9 cellular contexts compared by ENCODE assay signal in the genomic region with DNA sequence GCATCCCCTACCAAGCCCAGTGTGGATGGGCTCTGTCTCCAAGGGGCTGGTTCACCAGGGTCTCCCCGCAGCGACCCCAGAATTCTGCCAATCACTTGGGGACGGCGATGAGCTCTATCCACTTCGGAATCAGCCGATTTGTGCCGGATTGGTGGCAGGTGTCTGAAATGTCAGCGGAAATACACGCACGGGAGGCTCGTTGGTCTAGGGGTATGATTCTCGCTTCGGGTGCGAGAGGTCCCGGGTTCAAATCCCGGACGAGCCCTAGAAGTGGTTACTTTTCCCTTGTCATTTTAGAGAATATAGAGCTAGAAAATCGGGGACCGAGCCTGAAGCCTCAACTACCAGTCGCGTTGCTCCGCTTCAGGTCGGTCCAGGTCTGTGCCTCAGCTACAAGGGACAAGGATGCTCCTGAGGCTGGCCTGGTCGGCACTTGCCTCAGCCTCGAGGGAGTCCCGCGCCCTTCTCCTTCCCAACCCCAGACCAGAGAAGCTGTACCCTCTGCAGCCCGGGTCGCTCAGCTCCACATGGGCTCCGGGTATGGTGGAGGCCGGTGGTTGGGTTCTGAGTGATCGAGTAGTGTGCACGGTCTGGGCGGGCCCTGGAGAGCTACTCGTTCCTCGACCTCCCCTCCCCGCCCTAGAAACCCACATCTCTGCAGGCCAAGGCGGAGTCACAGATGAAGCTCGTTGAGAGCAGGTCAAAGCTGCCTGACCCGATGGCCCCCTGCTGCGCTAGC. TPM values are rescaled to one million over a fixed set of nuclear protein-coding genes. Genes with fewer than 3 reads are reported as not detected.
DNase-seq lines count a peak whose midpoint lies in the region; ATAC-seq, FAIRE-seq and TF ChIP-seq lines count a peak whose summit lies in the region.
"Had no signal": no experiment of that assay in that cellular context is flagged by ENCODE, and none has a peak within 500 bp of the region (broad histone marks: within the 10 kb centered on the region; RNA-seq: fewer than 3 reads in every experiment).

No MANE protein-coding gene starts in this region.

- no peaks in the 10 kb centered on the region for H3K36me3 ChIP-seq in mammary epithelial cell (ENCODE audit: insufficient read depth, low read length)
- no peaks in the 10 kb centered on the region for H3K36me3 ChIP-seq in sigmoid colon

- FAIRE-seq in GM18507 (lab: Jason Lieb, UNC): peak; percentile 69

- CTCF ChIA-PET in mammary epithelial cell (lab: Charles Lee; ENCODE audit: low non-redundant PET): interaction anchor here (0.6 kb wide), 1 partner anchor 260 kb away, joined by 4 read pairs; the partner anchor contains the start of gene FLYWCH1

- H3K9me3 Mint-ChIP-seq in CD14-positive monocyte: peaks cover 4 to 49% (median 34%) of the 10 kb centered on the region in 7 donors

- intact Hi-C loops in mammary epithelial cell (cut with micrococcal nuclease): loop anchor here (1.0 kb wide), 3 partner anchors 10 to 22 kb away; no protein-coding TSS in a partner anchor
- intact Hi-C loops in sigmoid colon (cut with DNase I): no loop called here
- intact Hi-C loops in CD14-positive monocyte (cut with micrococcal nuclease): no loop called here

- TF ChIP-seq POLR2A in sigmoid colon (IDR thresholded peaks at IDR 0.05): no peak

- 12% methylated on average over 31 of the region's 41 CpGs for WGBS in mammary epithelial cell (ENCODE audit: low coverage, missing lambda C conversion rate)
- 11 to 16% methylated on average over 41 of the region's 41 CpGs for WGBS in sigmoid colon, 2 donors

- H3K4me1 Mint-ChIP-seq in CD14-positive monocyte: peaks cover 22% of the 10 kb centered on the region

- H3K4me3 ChIP-seq in mammary epithelial cell (replicated peaks in 1 of 3; ENCODE audit: insufficient read depth in 1 of 3, low read depth in 2 of 3, low read length in 3 of 3) (peak overlapping the region in 1 of 3 experiments; percentile 21), sigmoid colon (no peak overlapping the region)

- peaks cover 5 to 10% of the 10 kb centered on the region in 2 donors for H3K36me3 Mint-ChIP-seq in CD14-positive monocyte

- H3K4me3 Mint-ChIP-seq in CD14-positive monocyte: peak overlapping the region in 1 of 2 donors; percentile 86

- H3K27me3 Mint-ChIP-seq in CD14-positive monocyte (ENCODE audit: low read depth in 3 of 3): peaks cover 95 to 98% (median 96%) of the 10 kb centered on the region in 3 donors

- DNase-seq in GM18507 (ENCODE audit: extremely low spot score, insufficient read length, low read depth): no peak
- peak; percentile 79 for DNase-seq in NCI-H82 (lab: John Stamatoyannopoulos, UW)
- DNase-seq in mammary epithelial cell: peak; percentile 84
- peak; percentile 51 for DNase-seq in sigmoid colon
- DNase-seq in CD14-positive monocyte (ENCODE audit: low spot score): no peak
- DNase-seq in GDM1 (lab: John Stamatoyannopoulos, UW): no peak

- H3K9me3 ChIP-seq in mammary epithelial cell (replicated peaks; ENCODE audit: insufficient read depth, low read length) (no peaks in the 10 kb centered on the region), sigmoid colon (no peaks in the 10 kb centered on the region)

- TF ChIP-seq CTCF in mammary epithelial cell (conservative IDR thresholded peaks at IDR 0.05 in 1 of 2, IDR thresholded peaks at IDR 0.05 in 1 of 2; ENCODE audit: extremely low read depth in 1 of 2, insufficient read depth in 1 of 2, low read depth in 1 of 2, low read length in 2 of 2): no peak
- TF ChIP-seq CTCF in sigmoid colon (IDR thresholded peaks at IDR 0.05): no peak
- TF ChIP-seq CTCF in CD14-positive monocyte (IDR thresholded peaks at IDR 0.05): no peak

- H2AFZ ChIP-seq in mammary epithelial cell (ENCODE audit: low read depth, low read length): peak overlapping the region; percentile 51

- peak overlapping the region; percentile 62 for H3K4me2 ChIP-seq in mammary epithelial cell (ENCODE audit: insufficient read depth, low read depth, low read length)

- no peak for TF ChIP-seq EP300 in sigmoid colon (IDR thresholded peaks at IDR 0.05)

- H4K20me1 ChIP-seq in mammary epithelial cell (ENCODE audit: insufficient read depth, low read length): no peaks in the 10 kb centered on the region

- H3K27ac Mint-ChIP-seq in CD14-positive monocyte: no peak overlapping the region

- H3K4me1 ChIP-seq in mammary epithelial cell (ENCODE audit: insufficient read depth, low read length) (peaks cover 16% of the 10 kb centered on the region), sigmoid colon (peaks cover 0 to 34% (median 19%) of the 10 kb centered on the region in 4 donors)

- dilution Hi-C loops in mammary epithelial cell (cut with HindIII; ENCODE audit: low sequenced_read_pairs): no loop called here

- peaks cover 2% of the 10 kb centered on the region for H3K27me3 ChIP-seq in mammary epithelial cell (ENCODE audit: insufficient read depth, low read length)
- H3K27me3 ChIP-seq in sigmoid colon: peaks cover 74 to 94% (median 79%) of the 10 kb centered on the region in 3 donors

- BruUV-seq in mammary epithelial cell (replicated peaks; lab: Mats Ljungman, UMichigan): TSS peak; percentile 96

- ATAC-seq in GM21723 (IDR thresholded peaks at IDR 0.05; ENCODE audit: unreplicated experiment) (no peak), HG03039 (IDR thresholded peaks at IDR 0.05; ENCODE audit: unreplicated experiment) (no peak)

- H3K79me2 ChIP-seq in mammary epithelial cell (ENCODE audit: insufficient read depth, low read length): no peaks in the 10 kb centered on the region

- in situ Hi-C loops in mammary epithelial cell (cut with MboI; ENCODE audit: low sequenced_read_pairs in 2 of 2): no loop called here

- no peak overlapping the region for H3K9ac ChIP-seq in mammary epithelial cell (ENCODE audit: insufficient read depth, low read length)

- no peak overlapping the region for H3K27ac ChIP-seq in mammary epithelial cell (ENCODE audit: insufficient read depth, low read depth, low read length)
- no peak overlapping the region for H3K27ac ChIP-seq in sigmoid colon

RNA-seq across cellular contexts. Expression of gene OR1F1, which starts 16.0 kb away (rescaled TPM):
- not detected for total RNA-seq in mammary epithelial cell
- polyA plus RNA-seq in mammary epithelial cell: 0.54 TPM
- polyA minus RNA-seq in mammary epithelial cell: not detected
- total RNA-seq in sigmoid colon: not detected
- polyA plus RNA-seq in sigmoid colon: not detected
- polyA plus RNA-seq in CD14-positive monocyte: not detected
- total RNA-seq: dermis microvascular lymphatic vessel endothelial cell had no signal

RNA-seq across cellular contexts. Expression of gene ZNF213, which starts 37.2 kb away (rescaled TPM):
- total RNA-seq in mammary epithelial cell (10 to 100 TPM in 1 of 2 donors, 1 to 10 TPM in 1; 7.7 to 10.8 TPM), sigmoid colon (10 to 100 TPM in 1 of 4 donors, 1 to 10 TPM in 3; 2.6 to 10.5 (median 5.0) TPM)
- polyA plus RNA-seq in mammary epithelial cell (0.78 TPM), sigmoid colon (10 to 100 TPM in 1 of 3 donors, 1 to 10 TPM in 2; 7.2 to 11.3 (median 7.2) TPM), CD14-positive monocyte (1 to 10 TPM; 1.5 to 2.6 TPM)
- 6.5 TPM for polyA minus RNA-seq in mammary epithelial cell

RNA-seq across cellular contexts. Expression of gene ZNF205, which starts 59.6 kb away (rescaled TPM):
- total RNA-seq in mammary epithelial cell: 10 to 100 TPM; 14.8 to 19.2 TPM
- polyA plus RNA-seq in mammary epithelial cell: 9.8 TPM
- 6.7 TPM for polyA minus RNA-seq in mammary epithelial cell
- 10 to 100 TPM; 15.8 to 17.5 (median 16.7) TPM for total RNA-seq in sigmoid colon
- polyA plus RNA-seq in sigmoid colon: 10 to 100 TPM in 2 of 3 donors, 1 to 10 TPM in 1; 6.6 to 12.6 (median 10.9) TPM
- 1 to 10 TPM; 1.0 to 1.3 TPM for polyA plus RNA-seq in CD14-positive monocyte

Comparison
In these comparisons a context has a peak if more than half of its experiments do, and no peak if none do; other contexts are left out.
1. DNase-seq: peak in NCI-H82 (single experiment), mammary epithelial cell (single experiment) and sigmoid colon (single experiment); none in GM18507 (single experiment), CD14-positive monocyte (single experiment) and GDM1 (single experiment).